ENCODE assay signal across 8 cellular contexts in the genomic region with DNA sequence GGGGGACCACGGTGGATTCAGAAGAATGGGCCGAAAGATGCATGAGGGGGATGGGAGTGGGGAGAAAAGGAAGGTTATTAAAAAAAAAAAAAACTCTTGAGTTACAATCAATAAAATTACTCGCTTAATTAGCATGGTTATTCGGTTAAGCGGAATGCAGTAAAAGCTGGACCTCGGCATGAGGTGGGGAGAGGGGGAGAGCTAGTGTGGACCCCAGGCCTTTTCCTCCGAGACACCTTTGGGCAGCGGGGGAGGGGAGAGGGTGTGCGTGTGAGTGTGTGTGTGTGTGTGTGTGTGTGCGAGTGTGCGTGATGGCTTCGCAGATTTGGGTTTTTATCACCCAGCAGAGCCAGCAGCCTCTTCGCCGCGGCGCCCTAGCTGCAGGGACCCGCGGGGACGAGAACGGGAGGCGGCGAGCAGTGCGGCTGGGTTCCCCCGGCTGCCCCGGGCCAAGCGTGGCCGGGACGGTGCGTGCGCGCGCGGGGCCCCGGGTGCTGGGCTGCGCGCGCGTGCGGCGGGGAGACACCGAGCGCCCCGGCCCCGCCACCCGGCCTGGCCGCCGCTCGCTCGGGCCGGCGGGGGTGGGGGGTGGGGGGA. TPM values are rescaled to one million over a fixed set of nuclear protein-coding genes. Genes with fewer than 3 reads are reported as not detected.
A peak's percentile ranks its signal among the peaks of the same experiment; 100 is the strongest.
DNase-seq lines count a peak whose midpoint lies in the region; ATAC-seq and TF ChIP-seq lines count a peak whose summit lies in the region.

No MANE protein-coding gene starts in this region.

- no peak for TF ChIP-seq EP300 in esophagus muscularis mucosa (IDR thresholded peaks at IDR 0.05)

- H3K9me3 ChIP-seq in esophagus muscularis mucosa (no peaks in the 10 kb centered on the region), prostate gland (no peaks in the 10 kb centered on the region)

- WGBS in esophagus muscularis mucosa = 8% methylated on average over 9 of the region's 51 CpGs
- WGBS in prostate gland = 2% methylated on average over 25 of the region's 51 CpGs

- no peaks in the 10 kb centered on the region for H3K36me3 ChIP-seq in esophagus muscularis mucosa
- H3K36me3 ChIP-seq in prostate gland = no peaks in the 10 kb centered on the region

- CTCF ChIA-PET in RWPE1 (lab: Yijun Ruan, JAX) = interaction anchor here (0.7 to 1.5 kb wide), 3 partner anchors 83 to 144 kb away, joined by 3 to 4 read pairs (median 4); no protein-coding TSS in a partner anchor

- TF ChIP-seq POLR2A in esophagus muscularis mucosa (IDR thresholded peaks at IDR 0.05; ENCODE audit: low read depth) = no peak
- no peak for TF ChIP-seq POLR2A in prostate gland (IDR thresholded peaks at IDR 0.05)

- POLR2A ChIA-PET in RWPE1 (lab: Yijun Ruan, JAX; ENCODE audit: low non-redundant PET) = no interaction called here

- TF ChIP-seq CTCF in RWPE1 (conservative IDR thresholded peaks at IDR 0.05; ENCODE audit: low read depth) (no peak), esophagus muscularis mucosa (IDR thresholded peaks at IDR 0.05) (no peak), prostate gland (IDR thresholded peaks at IDR 0.05) (no peak)

- H3K27ac ChIP-seq in RWPE1 (peak overlapping the region; percentile 94), esophagus muscularis mucosa (replicated peaks in 1 of 4) (peak overlapping the region; percentile 96 to 100 (median 99)), prostate gland (peak overlapping the region; percentile 86 to 99)

- H3K4me1 ChIP-seq in esophagus muscularis mucosa (peaks cover 51 to 67% (median 65%) of the 10 kb centered on the region in 4 donors), prostate gland (replicated peaks) (peaks cover 12% of the 10 kb centered on the region)

- no peaks in the 10 kb centered on the region for H3K27me3 ChIP-seq in esophagus muscularis mucosa
- no peaks in the 10 kb centered on the region for H3K27me3 ChIP-seq in prostate gland (replicated peaks; ENCODE audit: insufficient read depth)

- intact Hi-C loops in esophagus muscularis mucosa (cut with DNase I) = loop anchor here (5.0 kb wide), 1 partner anchor 113 kb away; a partner anchor contains a TSS
- intact Hi-C loops in prostate gland (cut with DNase I) = loop anchor here (2.0 to 5.0 kb wide), 3 partner anchors 73 to 113 kb away; a partner anchor contains a TSS

- no peak for ATAC-seq in HG03175 (IDR thresholded peaks at IDR 0.05; ENCODE audit: unreplicated experiment)

- DNase-seq in EH (ENCODE audit: low read depth) (peak; percentile 37), RWPE1 (ENCODE audit: low spot score) (no peak), esophagus muscularis mucosa (ENCODE audit: extremely low spot score) (no peak), prostate gland (ENCODE audit: low spot score) (no peak), NCI-H1694 (lab: John Stamatoyannopoulos, UW) (no peak), DMS79 (lab: John Stamatoyannopoulos, UW) (no peak), iPS-NIHi11 (ENCODE audit: low spot score) (no peak)

- H3K4me3 ChIP-seq in esophagus muscularis mucosa = peak overlapping the region; percentile 79 to 95 (median 90)
- H3K4me3 ChIP-seq in prostate gland = peak overlapping the region; percentile 74

RNA-seq across cellular contexts. Expression of a gene that starts 3.7 kb away (rescaled TPM):
- total RNA-seq in esophagus muscularis mucosa = 10 to 100 TPM; 15.9 to 38.1 (median 21.1) TPM
- 10 to 100 TPM; 11.4 to 28.9 TPM for total RNA-seq in prostate gland
